ENCODE assay signal across 10 cellular contexts in genomic region chr22:42644422-42645340, GRCh38. TPM values are rescaled to one million over a fixed set of nuclear protein-coding genes. Genes with fewer than 3 reads are reported as not detected.
DNase-seq lines count a peak whose midpoint lies in the region; ATAC-seq, FAIRE-seq and TF ChIP-seq lines count a peak whose summit lies in the region.
"Had no signal": no experiment of that assay in that cellular context is flagged by ENCODE, and none has a peak within 500 bp of the region (broad histone marks: within the 10 kb centered on the region; RNA-seq: fewer than 3 reads in every experiment).

No MANE protein-coding gene starts in this region.

- 9 to 19% (median 15%) methylated on average over 22 of the region's 22 CpGs for WGBS in heart left ventricle, 4 donors

- FAIRE-seq in urothelium cell line (lab: Jason Lieb, UNC), result no peak

- H3K4me3 ChIP-seq in heart left ventricle (peak overlapping the region in 11 of 12 donors; percentile 3 to 94 (median 48)), skeletal muscle cell (ENCODE audit: low read depth, low read length) (peak overlapping the region; percentile 5)

- H3K36me3 ChIP-seq in heart left ventricle, result peaks cover 0 to 3% (median 0%) of the 10 kb centered on the region in 9 donors

- H3K9me3 ChIP-seq in heart left ventricle, result no peaks in the 10 kb centered on the region

- intact Hi-C loops in heart left ventricle (cut with DNase I), result loop anchor here in 2 of 10 donors (5.0 kb wide), 2 partner anchors 53 to 213 kb away; partner anchors contain the start of gene ARFGAP3 (in 1 of the 2)

- H3K27ac Mint-ChIP-seq in activated naive CD8-positive, alpha-beta T cell treated with anti-CD3 and anti-CD28 coated beads, Interleukin-2, amount 10 ng/mL, durations not matched to agents 7 days and 5 days, result peak overlapping the region; percentile 17

- no peak for TF ChIP-seq CTCF in heart left ventricle (IDR thresholded peaks at IDR 0.05)

- H3K27me3 Mint-ChIP-seq in activated naive CD8-positive, alpha-beta T cell treated with anti-CD3 and anti-CD28 coated beads, Interleukin-2, amount 10 ng/mL, durations not matched to agents 7 days and 5 days, result no peaks in the 10 kb centered on the region

- peaks cover 2% of the 10 kb centered on the region for H3K36me3 Mint-ChIP-seq in activated naive CD8-positive, alpha-beta T cell treated with anti-CD3 and anti-CD28 coated beads, Interleukin-2, amount 10 ng/mL, durations not matched to agents 7 days and 5 days

- H3K27me3 ChIP-seq in heart left ventricle, result no peaks in the 10 kb centered on the region

- no peak overlapping the region for H3K4me3 Mint-ChIP-seq in activated naive CD8-positive, alpha-beta T cell treated with anti-CD3 and anti-CD28 coated beads, Interleukin-2, amount 10 ng/mL, durations not matched to agents 7 days and 5 days

- DNase-seq in D341Med (ENCODE audit: low spot score) (peak; percentile 45), heart left ventricle (peak; percentile 65 to 81 (median 69)), skeletal muscle cell (ENCODE audit: low read depth) (no peak), NCI-H128 (lab: John Stamatoyannopoulos, UW; ENCODE audit: unreplicated experiment) (no peak), iPS-NIHi11 (ENCODE audit: low spot score) (no peak), urothelium cell line (ENCODE audit: low spot score) (no peak), HEK293T (ENCODE audit: extremely low spot score) (no peak)
- no peak for DNase-seq in activated naive CD8-positive, alpha-beta T cell treated with anti-CD3 and anti-CD28 coated beads, Interleukin-2, amount 10 ng/mL, durations not matched to agents 7 days and 5 days
- DNase-seq: T-helper 1 cell had no signal

- peaks cover 19% of the 10 kb centered on the region for H3K4me1 Mint-ChIP-seq in activated naive CD8-positive, alpha-beta T cell treated with anti-CD3 and anti-CD28 coated beads, Interleukin-2, amount 10 ng/mL, durations not matched to agents 7 days and 5 days

- H3K27ac ChIP-seq in heart left ventricle, result peak overlapping the region; percentile 84 to 97 (median 92)

- CTCF ChIA-PET in HEK293T (lab: Yijun Ruan, JAX), result no interaction called here

- POLR2A ChIA-PET in activated naive CD8-positive, alpha-beta T cell treated with anti-CD3 and anti-CD28 coated beads, Interleukin-2, amount 10 ng/mL, durations not matched to agents 7 days and 5 days (lab: Charles Lee), result interaction anchor here (0.5 kb wide), 1 partner anchor 61 kb away, joined by 3 read pairs; no protein-coding TSS in a partner anchor
- POLR2A ChIA-PET in HEK293T (lab: Yijun Ruan, JAX), result interaction anchor here (1.6 kb wide), 1 partner anchor 30 kb away, joined by 9 read pairs; the partner anchor contains the start of gene POLDIP3

- no peaks in the 10 kb centered on the region for H3K9me3 Mint-ChIP-seq in activated naive CD8-positive, alpha-beta T cell treated with anti-CD3 and anti-CD28 coated beads, Interleukin-2, amount 10 ng/mL, durations not matched to agents 7 days and 5 days

- TF ChIP-seq POLR2A in heart left ventricle (IDR thresholded peaks at IDR 0.05), result no peak

- no peak for ATAC-seq in activated naive CD8-positive, alpha-beta T cell treated with anti-CD3 and anti-CD28 coated beads, Interleukin-2, amount 10 ng/mL, durations not matched to agents 7 days and 5 days (ENCODE audit: low read depth)
- peak in 3 of 4 donors; percentile 1 to 53 (median 6) for ATAC-seq in heart left ventricle

- peaks cover 30 to 85% (median 73%) of the 10 kb centered on the region in 12 donors for H3K4me1 ChIP-seq in heart left ventricle

TF ChIP-seq in HEK293T, 16 proteins besides CTCF, POLR2A, EP300 and RAD21:
- TF ChIP-seq TARDBP (IDR thresholded peaks at IDR 0.05) (no peak), HDGF (IDR thresholded peaks at IDR 0.05; ENCODE audit: borderline replicate concordance) (no peak), CTBP1 (IDR thresholded peaks at IDR 0.05; ENCODE audit: borderline replicate concordance) (no peak), ELF4 (IDR thresholded peaks at IDR 0.05) (no peak), ARNT (IDR thresholded peaks at IDR 0.05) (no peak), SUZ12 (IDR thresholded peaks at IDR 0.05) (no peak), NFRKB (IDR thresholded peaks at IDR 0.05) (no peak), FOXM1 (IDR thresholded peaks at IDR 0.05; ENCODE audit: borderline replicate concordance) (no peak), FOXK2 (IDR thresholded peaks at IDR 0.05) (no peak)
- TF ChIP-seq, protein P1, sequence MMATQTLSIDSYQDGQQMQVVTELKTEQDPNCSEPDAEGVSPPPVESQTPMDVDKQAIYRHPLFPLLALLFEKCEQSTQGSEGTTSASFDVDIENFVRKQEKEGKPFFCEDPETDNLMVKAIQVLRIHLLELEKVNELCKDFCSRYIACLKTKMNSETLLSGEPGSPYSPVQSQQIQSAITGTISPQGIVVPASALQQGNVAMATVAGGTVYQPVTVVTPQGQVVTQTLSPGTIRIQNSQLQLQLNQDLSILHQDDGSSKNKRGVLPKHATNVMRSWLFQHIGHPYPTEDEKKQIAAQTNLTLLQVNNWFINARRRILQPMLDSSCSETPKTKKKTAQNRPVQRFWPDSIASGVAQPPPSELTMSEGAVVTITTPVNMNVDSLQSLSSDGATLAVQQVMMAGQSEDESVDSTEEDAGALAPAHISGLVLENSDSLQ (IDR thresholded peaks at IDR 0.05), result no peak
TF ChIP-seq in HEK293T: peak in this region for 0.

RNA-seq across cellular contexts. Expression of gene ATP5MGL, which starts 4.3 kb away (rescaled TPM):
- 1 to 10 TPM; 1.3 to 1.9 TPM for total RNA-seq in activated naive CD8-positive, alpha-beta T cell treated with anti-CD3 and anti-CD28 coated beads, Interleukin-2, amount 10 ng/mL, durations not matched to agents 7 days and 5 days
- total RNA-seq in heart left ventricle, result 1 to 10 TPM in 1 of 9 donors, under 1 TPM in 4, not detected in 4; 0.31 to 1.3 (median 0.53) TPM
- under 1 TPM in 1 of 2 donors, not detected in 1; 0.61 TPM for polyA plus RNA-seq in heart left ventricle
- total RNA-seq: epithelial cell of proximal tubule had no signal

RNA-seq across cellular contexts. Expression of gene CYB5R3, which starts 4.5 kb away (rescaled TPM):
- total RNA-seq in activated naive CD8-positive, alpha-beta T cell treated with anti-CD3 and anti-CD28 coated beads, Interleukin-2, amount 10 ng/mL, durations not matched to agents 7 days and 5 days, result 10 to 100 TPM; 61.3 to 65.4 TPM
- total RNA-seq in heart left ventricle, result 100 to 1,000 TPM; 223 to 459 (median 305) TPM
- 100 to 1,000 TPM; 135 to 379 TPM for polyA plus RNA-seq in heart left ventricle

RNA-seq across cellular contexts. Expression of gene POLDIP3, which starts 30.0 kb away (rescaled TPM):
- 10 to 100 TPM; 84.7 to 86.0 TPM for total RNA-seq in activated naive CD8-positive, alpha-beta T cell treated with anti-CD3 and anti-CD28 coated beads, Interleukin-2, amount 10 ng/mL, durations not matched to agents 7 days and 5 days
- 10 to 100 TPM; 23.5 to 38.4 (median 29.0) TPM for total RNA-seq in heart left ventricle
- 10 to 100 TPM; 13.0 to 42.7 TPM for polyA plus RNA-seq in heart left ventricle

Comparison
In these comparisons a context has a peak if more than half of its experiments do, and no peak if none do; other contexts are left out.
1. DNase-seq: peak in D341Med (single experiment) and heart left ventricle (5 of 5); none in activated naive CD8-positive, alpha-beta T cell treated with anti-CD3 and anti-CD28 coated beads, Interleukin-2, amount 10 ng/mL, durations not matched to agents 7 days and 5 days (single experiment), skeletal muscle cell (single experiment), NCI-H128 (single experiment), iPS-NIHi11 (single experiment), urothelium cell line (single experiment) and HEK293T (single experiment).